Comparison of ENCODE assay signal across 8 cellular contexts in genomic region chr20:17569616-17570346, GRCh38. TPM values are rescaled to one million over a fixed set of nuclear protein-coding genes. Genes with fewer than 3 reads are reported as not detected.
DNase-seq lines count a peak whose midpoint lies in the region; ATAC-seq and TF ChIP-seq lines count a peak whose summit lies in the region.

TSS of gene DSTN (plus strand) at chr20:17570075. CDS start at chr20:17570209, 134 bp downstream.

- POLR2A ChIA-PET in BJ (lab: Charles Lee) = interaction anchor here (0.6 to 1.1 kb wide), 9 partner anchors 12 to 1365 kb away, joined by 3 to 13 read pairs (median 3); no protein-coding TSS in a partner anchor

- no peaks in the 10 kb centered on the region for H3K27me3 ChIP-seq in BJ (ENCODE audit: control insufficient read depth, insufficient read depth, low read length)

- H3K36me3 ChIP-seq in BJ (ENCODE audit: control insufficient read depth, insufficient read depth, low read length) = no peaks in the 10 kb centered on the region

- DNase-seq in BJ (ENCODE audit: low read depth) (peak; percentile 70), GM19238 (ENCODE audit: insufficient read length, low spot score) (peak; percentile 84), NCI-H524 (lab: John Stamatoyannopoulos, UW) (peak; percentile 81 to 93), kidney tubule cell (ENCODE audit: low spot score) (peak; percentile 95)
- peak; percentile 90 for DNase-seq in activated CD4-positive, alpha-beta T cell treated with anti-CD3 and anti-CD28 coated beads for 48 hours
- peak; percentile 65 to 84 (median 72) for DNase-seq in stimulated activated CD4-positive, alpha-beta T cell treated with anti-CD3 and anti-CD28 coated beads, Interleukin-1b, Interleukin-23, amount 100 ng/mL, for 24 hours (ENCODE audit: low read depth in 4 of 4, low spot score in 1 of 4)

- TF ChIP-seq CTCF in BJ (IDR thresholded peaks at IDR 0.05; ENCODE audit: insufficient read depth, low read depth, low read length) = no peak

- CTCF ChIA-PET in BJ (lab: Yijun Ruan, JAX) = interaction anchor here (1.1 to 4.8 kb wide), 8 partner anchors 11 to 328 kb away, joined by 3 to 35 read pairs (median 4); no protein-coding TSS in a partner anchor

- ATAC-seq in HG03439 (IDR thresholded peaks at IDR 0.05; ENCODE audit: unreplicated experiment) = peak; percentile 90

- H3K4me3 ChIP-seq in BJ (ENCODE audit: low read depth, low read length) = peak within 1 kb of the TSS; percentile 98

- H3K27ac ChIP-seq in cingulate gyrus (ENCODE audit: low read depth, low read length) = peak within 1 kb of the TSS; percentile 95

RNA-seq across cellular contexts. Expression of gene DSTN, which starts in this region (rescaled TPM):
- 295 and 536 TPM in 2 replicates for polyA plus RNA-seq in BJ (2011; rRNA removed)
- 23.5 and 47.9 TPM in 2 replicates for polyA minus RNA-seq in BJ (2011; rRNA and poly(A)+ RNA removed)

Comparison
In these comparisons a context has a peak if more than half of its experiments do, and no peak if none do; other contexts are left out.
1. Peak in every context shown above with its lines: DNase-seq, ATAC-seq, H3K4me3 ChIP-seq and H3K27ac ChIP-seq.